Comparison of ENCODE assay signal across 9 cellular contexts in genomic region chr16:80852261-80852872, GRCh38. TPM values are rescaled to one million over a fixed set of nuclear protein-coding genes. Genes with fewer than 3 reads are reported as not detected.
DNase-seq lines count a peak whose midpoint lies in the region; TF ChIP-seq lines count a peak whose summit lies in the region.
"Had no signal": no experiment of that assay in that cellular context is flagged by ENCODE, and none has a peak within 500 bp of the region (broad histone marks: within the 10 kb centered on the region; RNA-seq: fewer than 3 reads in every experiment).

No MANE protein-coding gene starts in this region.

- H3K4me3 Mint-ChIP-seq in Caco-2 (ENCODE audit: unreplicated experiment) = no peak overlapping the region
- H3K4me3 Mint-ChIP-seq: dendritic cell treated with granulocyte-macrophage colony-stimulating factor and Interleukin-4, amounts not matched to agents 40 ng/mL and 50 ng/mL, for 4 days had no signal

- H3K18ac ChIP-seq in mesendoderm (ENCODE audit: low read length) = no peak overlapping the region

- no peak overlapping the region for H3K4ac ChIP-seq in mesendoderm (ENCODE audit: low read depth, low read length)

- H3K23ac ChIP-seq in mesendoderm (ENCODE audit: low read length) = no peak overlapping the region

- BruUV-seq in Caco-2 (replicated peaks; lab: Mats Ljungman, UMichigan) = no TSS peak

- no peak overlapping the region for H3K4me3 ChIP-seq in Caco-2 (ENCODE audit: low read depth, low read length)
- no peak overlapping the region for H3K4me3 ChIP-seq in HL-60 (replicated peaks; ENCODE audit: insufficient read depth, low read length)
- H3K4me3 ChIP-seq in adipocyte (ENCODE audit: low read length) = no peak overlapping the region
- H3K4me3 ChIP-seq in mesendoderm (ENCODE audit: low read length) = no peak overlapping the region

- H3K9me3 Mint-ChIP-seq in Caco-2 (ENCODE audit: unreplicated experiment) = peaks cover 7% of the 10 kb centered on the region
- H3K9me3 Mint-ChIP-seq: dendritic cell treated with granulocyte-macrophage colony-stimulating factor and Interleukin-4, amounts not matched to agents 40 ng/mL and 50 ng/mL, for 4 days had no signal

- H3K27ac ChIP-seq in HL-60 (replicated peaks) (no peak overlapping the region), mesendoderm (ENCODE audit: low read depth, low read length) (no peak overlapping the region)

- no CpG with 5 or more reads among the region's 5 CpGs for WGBS in mesendoderm (ENCODE audit: extremely low coverage, insufficient coverage, low lambda C conversion rate)

- no peaks in the 10 kb centered on the region for H3K4me1 Mint-ChIP-seq in Caco-2 (ENCODE audit: low read depth, unreplicated experiment)

- H4K8ac ChIP-seq in mesendoderm (ENCODE audit: low read depth, low read length) = no peak overlapping the region

- H4K5ac ChIP-seq in mesendoderm (ENCODE audit: low read length) = no peak overlapping the region

- H3K9me3 ChIP-seq in Caco-2 (no peaks in the 10 kb centered on the region), adipocyte (ENCODE audit: control insufficient read depth, low read length) (no peaks in the 10 kb centered on the region)

- POLR2A ChIA-PET in Caco-2 (lab: Charles Lee) = no interaction called here

- H3K4me1 ChIP-seq in Caco-2 (no peaks in the 10 kb centered on the region), adipocyte (ENCODE audit: control insufficient read depth, insufficient read depth, low read length) (no peaks in the 10 kb centered on the region), mesendoderm (ENCODE audit: control insufficient read depth, low read depth, low read length) (no peaks in the 10 kb centered on the region)

- H3K36me3 ChIP-seq in Caco-2 (ENCODE audit: control insufficient read depth, insufficient read depth, low read length) (no peaks in the 10 kb centered on the region), adipocyte (ENCODE audit: control insufficient read depth, insufficient read depth, low read length, severe bottlenecking) (no peaks in the 10 kb centered on the region), mesendoderm (ENCODE audit: control insufficient read depth, insufficient read depth, low read length) (no peaks in the 10 kb centered on the region)

- H2AK5ac ChIP-seq in mesendoderm (ENCODE audit: low read length) = no peak overlapping the region

- H3K56ac ChIP-seq in mesendoderm (ENCODE audit: low read length) = no peak overlapping the region

- H3K9ac ChIP-seq in adipocyte (ENCODE audit: low read length) (no peak overlapping the region), mesendoderm (ENCODE audit: low read length) (no peak overlapping the region)

- intact Hi-C loops in Caco-2 (cut with micrococcal nuclease; ENCODE audit: unreplicated experiment) = no loop called here

- H3K79me2 ChIP-seq in mesendoderm (ENCODE audit: control insufficient read depth, insufficient read depth, low read length) = no peaks in the 10 kb centered on the region

- no peak overlapping the region for H3K4me2 ChIP-seq in mesendoderm (ENCODE audit: low read length)

- no peaks in the 10 kb centered on the region for H3K27me3 ChIP-seq in Caco-2 (replicated peaks; ENCODE audit: control insufficient read depth, insufficient read depth, low read length)
- no peaks in the 10 kb centered on the region for H3K27me3 ChIP-seq in HL-60 (ENCODE audit: insufficient read depth, poor library complexity, severe bottlenecking)
- H3K27me3 ChIP-seq in adipocyte (replicated peaks; ENCODE audit: control insufficient read depth, insufficient read depth, low read length) = peaks cover 5% of the 10 kb centered on the region
- no peaks in the 10 kb centered on the region for H3K27me3 ChIP-seq in mesendoderm (ENCODE audit: insufficient read depth, low read length, poor library complexity)

- DNase-seq in Caco-2 (peak in 1 of 2 experiments; percentile 57), HL-60 (ENCODE audit: low read depth in 1 of 2, low spot score in 1 of 2) (peak in 1 of 2 experiments; percentile 4), adipocyte (ENCODE audit: low read depth) (peak; percentile 8), mesendoderm (peak; percentile 67), NCI-H1694 (lab: John Stamatoyannopoulos, UW) (no peak), NCI-H446 (lab: John Stamatoyannopoulos, UW) (no peak), DMS79 treated with DMSO at 0.1 percent for 48 hours (lab: John Stamatoyannopoulos, UW) (no peak), NCI-H69 (lab: John Stamatoyannopoulos, UW) (no peak)

- no peak overlapping the region for H2BK5ac ChIP-seq in mesendoderm (ENCODE audit: low read length)

- no peaks in the 10 kb centered on the region for H3K36me3 Mint-ChIP-seq in Caco-2 (ENCODE audit: insufficient read depth, unreplicated experiment)

- no peak overlapping the region for H2BK15ac ChIP-seq in mesendoderm (replicated peaks; ENCODE audit: low read depth)

- no peaks in the 10 kb centered on the region for H3K79me1 ChIP-seq in mesendoderm (ENCODE audit: low read length)

- no peak overlapping the region for H3K27ac Mint-ChIP-seq in Caco-2 (ENCODE audit: unreplicated experiment)
- H3K27ac Mint-ChIP-seq: dendritic cell treated with granulocyte-macrophage colony-stimulating factor and Interleukin-4, amounts not matched to agents 40 ng/mL and 50 ng/mL, for 4 days had no signal

- H2BK120ac ChIP-seq in mesendoderm (ENCODE audit: low read depth, low read length) = no peak overlapping the region

- H3K27me3 Mint-ChIP-seq in Caco-2 (ENCODE audit: insufficient read depth, unreplicated experiment) = no peaks in the 10 kb centered on the region
- H3K27me3 Mint-ChIP-seq: dendritic cell treated with granulocyte-macrophage colony-stimulating factor and Interleukin-4, amounts not matched to agents 40 ng/mL and 50 ng/mL, for 4 days had no signal

- CTCF ChIA-PET in Caco-2 (lab: Charles Lee) = no interaction called here

- TF ChIP-seq CTCF in Caco-2 (IDR thresholded peaks at IDR 0.05; ENCODE audit: insufficient read depth in 1 of 2, low read depth in 1 of 2, low read length in 1 of 2, severe bottlenecking in 1 of 2, unreplicated experiment in 1 of 2) = peak; percentile 57 to 77
- peak; percentile 29 for TF ChIP-seq CTCF in HL-60 (IDR thresholded peaks at IDR 0.05; ENCODE audit: insufficient read depth, low read length)

RNA-seq across cellular contexts. Expression of gene CDYL2, which starts 48.0 kb away (rescaled TPM):
- total RNA-seq in Caco-2 (2022) = 0.95 and 1.8 TPM in 2 replicates
- polyA plus RNA-seq in mesendoderm (2013, experiment 1 of 2) = 1.4 TPM
- 1.2 TPM for polyA plus RNA-seq in mesendoderm (2013, experiment 2 of 2)

Comparison
In these comparisons a context has a peak if more than half of its experiments do, and no peak if none do; other contexts are left out.
1. DNase-seq: peak in adipocyte (single experiment) and mesendoderm (single experiment); none in NCI-H1694 (single experiment), NCI-H446 (0 of 2), DMS79 treated with DMSO at 0.1 percent for 48 hours (single experiment) and NCI-H69 (single experiment).